Comparison of ENCODE assay signal across 27 cellular contexts in the genomic region with DNA sequence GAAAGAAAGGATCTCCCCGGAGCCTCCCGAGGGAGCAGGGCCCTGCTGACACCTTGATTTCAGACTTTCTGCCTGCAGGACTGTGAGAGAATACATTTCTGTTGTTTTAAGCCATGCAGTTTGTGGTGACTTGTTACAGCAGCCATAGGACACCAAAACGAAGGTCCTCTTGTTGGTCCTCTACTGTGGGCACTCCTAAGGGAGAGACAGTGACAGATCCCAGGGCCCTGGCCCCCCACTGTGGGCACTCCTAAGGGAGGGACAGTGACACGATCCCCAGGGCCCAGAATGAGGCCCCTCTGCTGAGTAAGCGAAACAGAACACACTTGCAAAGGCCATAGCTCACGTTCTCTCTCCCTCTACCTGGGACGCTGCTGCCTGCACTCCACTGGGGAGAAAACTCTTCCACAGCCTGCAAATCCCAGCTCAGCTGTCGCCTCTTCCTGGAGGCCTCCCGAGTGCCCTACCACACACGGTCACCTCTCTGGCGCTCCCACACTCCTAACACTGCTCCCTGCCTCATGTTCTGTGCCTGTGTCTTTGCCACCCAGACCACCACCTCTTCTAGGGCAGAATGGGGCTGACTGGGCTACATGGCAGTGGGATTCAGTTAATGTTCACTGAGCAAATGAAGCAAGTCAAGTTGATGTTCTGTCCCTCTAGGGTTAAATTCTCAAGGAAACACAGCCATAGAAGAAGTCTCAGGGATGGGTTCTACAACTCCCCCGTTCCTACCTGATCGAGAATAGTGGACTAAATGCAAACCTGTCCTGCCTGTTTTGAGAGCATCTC.
"Had no signal": no experiment of that assay in that cellular context is flagged by ENCODE, and none has a peak within 500 bp of the region (broad histone marks: within the 10 kb centered on the region; RNA-seq: fewer than 3 reads in every experiment).

No MANE protein-coding gene starts in this region.

- FAIRE-seq: endothelial cell of umbilical vein, keratinocyte had no signal

- ATAC-seq: foreskin keratinocyte; gastroesophageal sphincter; heart right ventricle; natural killer cell; stimulated activated memory B cell treated with anti-CD40 and anti-IgM and Interleukin-4, amounts not matched to agents 10 μg/mL and 1 μg/mL and 100 μg/mL, for 72 hours; stimulated activated naive CD8-positive, alpha-beta T cell treated with anti-CD3 and anti-CD28 coated beads, Interleukin-15, Interleukin-2, amounts not matched to agents 100 U/mL and 50 U/mL, for 24 hours had no signal

- H3K27ac ChIP-seq: coronary artery, esophagus muscularis mucosa, foreskin keratinocyte, gastroesophageal sphincter, heart right ventricle, neutrophil, prostate gland, right atrium auricular region, sigmoid colon, testis, tibial artery had no signal

- H3K27me3 ChIP-seq: esophagus muscularis mucosa, foreskin keratinocyte, gastroesophageal sphincter, heart right ventricle, right atrium auricular region, sigmoid colon, testis, tibial artery had no signal

- H3K4me3 Mint-ChIP-seq: immature natural killer cell; memory B cell; natural killer cell; neural crest cell; stimulated activated memory B cell treated with anti-CD40 and anti-IgM and Interleukin-4, amounts not matched to agents 10 μg/mL and 1 μg/mL and 100 μg/mL, for 72 hours; type B pancreatic cell had no signal

- H3K9me3 ChIP-seq: esophagus muscularis mucosa, gastroesophageal sphincter, heart right ventricle, neutrophil, prostate gland, right atrium auricular region, sigmoid colon, testis, tibial artery had no signal

- H3K36me3 ChIP-seq: neutrophil, prostate gland had no signal

- H3K4me1 ChIP-seq: esophagus muscularis mucosa, foreskin keratinocyte, gastroesophageal sphincter, heart right ventricle, prostate gland, right atrium auricular region, sigmoid colon, testis, tibial artery had no signal

- H3K4me1 Mint-ChIP-seq: immature natural killer cell; memory B cell; neural crest cell; stimulated activated memory B cell treated with anti-CD40 and anti-IgM and Interleukin-4, amounts not matched to agents 10 μg/mL and 1 μg/mL and 100 μg/mL, for 72 hours had no signal

- H3K4me3 ChIP-seq: coronary artery, esophagus muscularis mucosa, gastroesophageal sphincter, heart right ventricle, lung, prostate gland, right atrium auricular region, sigmoid colon, testis, tibial artery had no signal

- DNase-seq: dermis blood vessel endothelial cell; effector memory CD4-positive, alpha-beta T cell; foreskin keratinocyte; heart right ventricle; hippocampal formation; immature natural killer cell; natural killer cell; sigmoid colon; stimulated activated CD4-positive, alpha-beta T cell treated with anti-CD3 and anti-CD28 coated beads, Interleukin-2, amount 100 ng/mL, for 24 hours; stimulated activated CD4-positive, alpha-beta T cell treated with anti-CD3 and anti-CD28 coated beads, Interleukin-4, amount 100 ng/mL, for 4 hours; stimulated activated naive CD8-positive, alpha-beta T cell treated with anti-CD3 and anti-CD28 coated beads, Interleukin-15, Interleukin-2, amounts not matched to agents 100 U/mL and 50 U/mL, for 24 hours; substantia nigra; testis; tibial artery had no signal

- H3K27ac Mint-ChIP-seq: immature natural killer cell; memory B cell; natural killer cell; stimulated activated memory B cell treated with anti-CD40 and anti-IgM and Interleukin-4, amounts not matched to agents 10 μg/mL and 1 μg/mL and 100 μg/mL, for 72 hours; type B pancreatic cell had no signal

- H3K27me3 Mint-ChIP-seq: memory B cell; stimulated activated memory B cell treated with anti-CD40 and anti-IgM and Interleukin-4, amounts not matched to agents 10 μg/mL and 1 μg/mL and 100 μg/mL, for 72 hours; type B pancreatic cell had no signal

- H3K9me3 Mint-ChIP-seq: immature natural killer cell; memory B cell; natural killer cell; neural crest cell; stimulated activated memory B cell treated with anti-CD40 and anti-IgM and Interleukin-4, amounts not matched to agents 10 μg/mL and 1 μg/mL and 100 μg/mL, for 72 hours; type B pancreatic cell had no signal
